In the genomic region with DNA sequence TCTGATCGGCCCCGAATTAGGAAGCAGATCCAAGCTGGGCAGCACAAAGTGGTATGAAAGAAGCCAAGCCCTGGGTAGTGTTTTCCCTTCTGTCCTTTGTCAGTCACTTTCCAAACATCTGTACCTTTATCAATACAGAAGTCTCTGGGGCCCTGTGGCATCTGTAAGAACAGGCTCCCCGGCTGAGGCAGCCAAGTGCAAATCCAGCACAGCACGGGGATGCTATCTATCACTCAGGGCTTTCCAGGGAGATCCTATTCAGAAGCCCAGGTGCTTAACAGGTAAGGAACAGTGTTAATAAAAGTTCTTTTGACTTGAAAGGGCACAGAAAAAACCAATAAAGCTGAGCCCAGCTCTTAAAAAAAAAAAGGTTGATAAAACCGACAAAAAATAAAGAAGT, we compare ENCODE assay signal across 24 cellular contexts.
DNase-seq lines count a peak whose midpoint lies in the region; ATAC-seq and TF ChIP-seq lines count a peak whose summit lies in the region.
"Had no signal": no experiment of that assay in that cellular context is flagged by ENCODE, and none has a peak within 500 bp of the region (broad histone marks: within the 10 kb centered on the region; RNA-seq: fewer than 3 reads in every experiment).

No MANE protein-coding gene starts in this region.

- no peaks in the 10 kb centered on the region; the same call in 1 of the 2 replicates for H3K27me3 ChIP-seq in H7 (ENCODE audit: control insufficient read depth, insufficient read depth, low read length)
- H3K27me3 ChIP-seq in Loucy (ENCODE audit: insufficient read depth, low read length, poor library complexity, severe bottlenecking): no peaks in the 10 kb centered on the region
- H3K27me3 ChIP-seq in neural progenitor cell: no peaks in the 10 kb centered on the region
- H3K27me3 ChIP-seq in gastrocnemius medialis: no peaks in the 10 kb centered on the region
- H3K27me3 ChIP-seq: BE2C; BLaER1 treated with 17β-estradiol and CSF1 and Interleukin-3, amounts not matched to agents 10 nM and 100 nM had no signal

- no peaks in the 10 kb centered on the region for H3K9me3 ChIP-seq in Loucy (ENCODE audit: insufficient read depth, low read depth, low read length)
- no peaks in the 10 kb centered on the region for H3K9me3 ChIP-seq in neural progenitor cell (ENCODE audit: low read depth)
- H3K9me3 ChIP-seq in gastrocnemius medialis: no peaks in the 10 kb centered on the region
- H3K9me3 ChIP-seq: A549, BE2C, HAP-1 had no signal

- intact Hi-C loops in gastrocnemius medialis (cut with DNase I; ENCODE audit: low total_unique reads): no loop called here

- no peaks in the 10 kb centered on the region for H3K9me2 ChIP-seq in Loucy (replicated peaks; ENCODE audit: low read depth, low read length)

- H3K27ac ChIP-seq in neural progenitor cell: no peak overlapping the region
- H3K27ac ChIP-seq in gastrocnemius medialis: no peak overlapping the region
- H3K27ac ChIP-seq: A549; BLaER1 treated with 17β-estradiol and CSF1 and Interleukin-3, amounts not matched to agents 10 nM and 100 nM had no signal

- DNase-seq in H7: peak; percentile 41
- no peak for DNase-seq in WTC11 (ENCODE audit: low spot score)
- DNase-seq in neural progenitor cell (ENCODE audit: low spot score): peak; percentile 28
- no peak for DNase-seq in gastrocnemius medialis
- no peak for DNase-seq in NCI-H446 (lab: John Stamatoyannopoulos, UW)
- DNase-seq in NCI-H510A (lab: John Stamatoyannopoulos, UW): no peak
- DNase-seq: 8988T; ACHN; AML-193; CD4-positive, alpha-beta T cell; CD8-positive, alpha-beta memory T cell; DMS 273 treated with DMSO at 0.1 percent for 48 hours; DMS79; EL; GDM1; GOT3; HFFc6 had no signal

- TF ChIP-seq CTCF in Loucy (conservative IDR thresholded peaks at IDR 0.05; ENCODE audit: low read length) (no peak), WTC11 (IDR thresholded peaks at IDR 0.05) (no peak), neural progenitor cell (IDR thresholded peaks at IDR 0.05) (no peak), gastrocnemius medialis (IDR thresholded peaks at IDR 0.05 in 4 of 5, conservative IDR thresholded peaks at IDR 0.05 in 1 of 5) (no peak)

- POLR2A ChIA-PET in WTC11 (lab: Charles Lee): no interaction called here

- ATAC-seq in WTC11 (peak; percentile 70), gastrocnemius medialis (no peak)
- ATAC-seq: A549, GM12878 had no signal

- no peaks in the 10 kb centered on the region for H3K36me3 Mint-ChIP-seq in WTC11
- H3K36me3 Mint-ChIP-seq in neural progenitor cell: no peaks in the 10 kb centered on the region
- H3K36me3 Mint-ChIP-seq: CD14-positive monocyte; CD8-positive, alpha-beta memory T cell had no signal

- no peaks in the 10 kb centered on the region for H3K36me3 ChIP-seq in H7 (replicated peaks; ENCODE audit: control insufficient read depth, insufficient read depth, low read length)
- no peaks in the 10 kb centered on the region for H3K36me3 ChIP-seq in Loucy (ENCODE audit: insufficient read depth, low read length)
- H3K36me3 ChIP-seq in neural progenitor cell: no peaks in the 10 kb centered on the region
- no peaks in the 10 kb centered on the region for H3K36me3 ChIP-seq in gastrocnemius medialis
- H3K36me3 ChIP-seq: BE2C; BLaER1 treated with 17β-estradiol and CSF1 and Interleukin-3, amounts not matched to agents 10 nM and 100 nM; HAP-1 had no signal

- H2AFZ ChIP-seq in Loucy (ENCODE audit: low read length): 0 out of 2 replicates have a peak overlapping the region, but pooled peaks have one; percentile 7
- H2AFZ ChIP-seq in neural progenitor cell (replicated peaks): no peak overlapping the region

- TF ChIP-seq POLR2A in gastrocnemius medialis (IDR thresholded peaks at IDR 0.05): no peak

- no peaks in the 10 kb centered on the region for H4K20me1 ChIP-seq in Loucy (ENCODE audit: insufficient read depth, low read length, poor library complexity, severe bottlenecking)
- no peaks in the 10 kb centered on the region for H4K20me1 ChIP-seq in neural progenitor cell (ENCODE audit: low read depth)
- H4K20me1 ChIP-seq: BLaER1 treated with 17β-estradiol and CSF1 and Interleukin-3, amounts not matched to agents 10 nM and 100 nM had no signal

- H3K9ac ChIP-seq in Loucy (ENCODE audit: low read depth, low read length, poor library complexity, severe bottlenecking): no peak overlapping the region
- no peak overlapping the region for H3K9ac ChIP-seq in neural progenitor cell
- H3K9ac ChIP-seq: BLaER1 treated with 17β-estradiol and CSF1 and Interleukin-3, amounts not matched to agents 10 nM and 100 nM had no signal

- no peak overlapping the region for H3K27ac Mint-ChIP-seq in WTC11
- H3K27ac Mint-ChIP-seq in neural progenitor cell: peak overlapping the region; percentile 1
- H3K27ac Mint-ChIP-seq: CD14-positive monocyte; CD4-positive, alpha-beta T cell; HFFc6 had no signal

- in situ Hi-C loops in gastrocnemius medialis (cut with MboI; ENCODE audit: low sequenced_read_pairs in 4 of 4): no loop called here

- H3K4me2 ChIP-seq in Loucy (ENCODE audit: low read depth, low read length, poor library complexity, severe bottlenecking) (no peak overlapping the region), neural progenitor cell (peak overlapping the region; percentile 55)
- H3K4me2 ChIP-seq: A549; BLaER1 treated with 17β-estradiol and CSF1 and Interleukin-3, amounts not matched to agents 10 nM and 100 nM had no signal

- no peaks in the 10 kb centered on the region for H3K79me2 ChIP-seq in Loucy (ENCODE audit: insufficient read depth, low read length)
- no peaks in the 10 kb centered on the region for H3K79me2 ChIP-seq in neural progenitor cell (ENCODE audit: low read depth)

- CTCF ChIA-PET in WTC11 (lab: Charles Lee): no interaction called here

- H3K27me3 Mint-ChIP-seq in WTC11 (ENCODE audit: low read depth): peaks cover 3% of the 10 kb centered on the region
- H3K27me3 Mint-ChIP-seq in neural progenitor cell (ENCODE audit: insufficient read depth, low read depth): peaks cover 9% of the 10 kb centered on the region
- H3K27me3 Mint-ChIP-seq: CD4-positive, alpha-beta T cell; CD8-positive, alpha-beta memory T cell had no signal

- no peak overlapping the region for H3K4me3 ChIP-seq in H7 (ENCODE audit: insufficient read depth, low read depth, low read length)
- no peak overlapping the region for H3K4me3 ChIP-seq in Loucy (ENCODE audit: low read length, poor library complexity, severe bottlenecking)
- no peak overlapping the region for H3K4me3 ChIP-seq in neural progenitor cell
- H3K4me3 ChIP-seq in gastrocnemius medialis: no peak overlapping the region
- H3K4me3 ChIP-seq: A549; BLaER1 treated with 17β-estradiol and CSF1 and Interleukin-3, amounts not matched to agents 10 nM and 100 nM; GM12878; HAP-1 had no signal

- H3K4me1 ChIP-seq in Loucy (ENCODE audit: insufficient read depth, low read length, poor library complexity, severe bottlenecking): no peaks in the 10 kb centered on the region
- peaks cover 37% of the 10 kb centered on the region for H3K4me1 ChIP-seq in neural progenitor cell
- no peaks in the 10 kb centered on the region for H3K4me1 ChIP-seq in gastrocnemius medialis
- H3K4me1 ChIP-seq: A549; BE2C; BLaER1 treated with 17β-estradiol and CSF1 and Interleukin-3, amounts not matched to agents 10 nM and 100 nM; HAP-1 had no signal

- H3K4me3 Mint-ChIP-seq in WTC11 (no peak overlapping the region), neural progenitor cell (no peak overlapping the region)
- H3K4me3 Mint-ChIP-seq: CD14-positive monocyte; CD4-positive, alpha-beta T cell; CD8-positive, alpha-beta memory T cell; HFFc6 had no signal

- H3K4me1 Mint-ChIP-seq in WTC11 (peaks cover 39% of the 10 kb centered on the region), neural progenitor cell (peaks cover 35% of the 10 kb centered on the region)

- H3K9me3 Mint-ChIP-seq in WTC11 (peaks cover 10% of the 10 kb centered on the region), neural progenitor cell (no peaks in the 10 kb centered on the region)
- H3K9me3 Mint-ChIP-seq: CD4-positive, alpha-beta T cell; CD8-positive, alpha-beta memory T cell; HFFc6 had no signal

- H3F3A ChIP-seq in Loucy (ENCODE audit: low read depth) (no peaks in the 10 kb centered on the region), neural progenitor cell (ENCODE audit: low read depth) (peaks cover 38% of the 10 kb centered on the region)

TF ChIP-seq in WTC11, 78 proteins besides CTCF, POLR2A, EP300 and RAD21 (continues in another document):
- no peak for TF ChIP-seq NFE2L1 (CRISPR knock-in tag; IDR thresholded peaks at IDR 0.05)
- TF ChIP-seq, protein P1, sequence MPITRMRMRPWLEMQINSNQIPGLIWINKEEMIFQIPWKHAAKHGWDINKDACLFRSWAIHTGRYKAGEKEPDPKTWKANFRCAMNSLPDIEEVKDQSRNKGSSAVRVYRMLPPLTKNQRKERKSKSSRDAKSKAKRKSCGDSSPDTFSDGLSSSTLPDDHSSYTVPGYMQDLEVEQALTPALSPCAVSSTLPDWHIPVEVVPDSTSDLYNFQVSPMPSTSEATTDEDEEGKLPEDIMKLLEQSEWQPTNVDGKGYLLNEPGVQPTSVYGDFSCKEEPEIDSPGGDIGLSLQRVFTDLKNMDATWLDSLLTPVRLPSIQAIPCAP (CRISPR knock-in tag; IDR thresholded peaks at IDR 0.05): no peak
- TF ChIP-seq ZNF416 (CRISPR knock-in tag; IDR thresholded peaks at IDR 0.05): no peak
- TF ChIP-seq MYBL2 (CRISPR knock-in tag; IDR thresholded peaks at IDR 0.05): no peak
- TF ChIP-seq, protein P2, sequence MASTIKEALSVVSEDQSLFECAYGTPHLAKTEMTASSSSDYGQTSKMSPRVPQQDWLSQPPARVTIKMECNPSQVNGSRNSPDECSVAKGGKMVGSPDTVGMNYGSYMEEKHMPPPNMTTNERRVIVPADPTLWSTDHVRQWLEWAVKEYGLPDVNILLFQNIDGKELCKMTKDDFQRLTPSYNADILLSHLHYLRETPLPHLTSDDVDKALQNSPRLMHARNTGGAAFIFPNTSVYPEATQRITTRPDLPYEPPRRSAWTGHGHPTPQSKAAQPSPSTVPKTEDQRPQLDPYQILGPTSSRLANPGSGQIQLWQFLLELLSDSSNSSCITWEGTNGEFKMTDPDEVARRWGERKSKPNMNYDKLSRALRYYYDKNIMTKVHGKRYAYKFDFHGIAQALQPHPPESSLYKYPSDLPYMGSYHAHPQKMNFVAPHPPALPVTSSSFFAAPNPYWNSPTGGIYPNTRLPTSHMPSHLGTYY (CRISPR knock-in tag; IDR thresholded peaks at IDR 0.05): no peak
- TF ChIP-seq SOX15 (CRISPR knock-in tag; IDR thresholded peaks at IDR 0.05): no peak
- no peak for TF ChIP-seq TEAD1 (CRISPR knock-in tag; IDR thresholded peaks at IDR 0.05)
- no peak for TF ChIP-seq ATF1 (CRISPR knock-in tag; IDR thresholded peaks at IDR 0.05)

Comparison
In these comparisons a context has a peak if more than half of its experiments do, and no peak if none do; other contexts are left out.
1. DNase-seq: peak in H7 (single experiment) and neural progenitor cell (single experiment); none in WTC11 (single experiment), gastrocnemius medialis (0 of 2), NCI-H446 (0 of 2) and NCI-H510A (single experiment).